11 cellular contexts compared by ENCODE assay signal in the genomic region with DNA sequence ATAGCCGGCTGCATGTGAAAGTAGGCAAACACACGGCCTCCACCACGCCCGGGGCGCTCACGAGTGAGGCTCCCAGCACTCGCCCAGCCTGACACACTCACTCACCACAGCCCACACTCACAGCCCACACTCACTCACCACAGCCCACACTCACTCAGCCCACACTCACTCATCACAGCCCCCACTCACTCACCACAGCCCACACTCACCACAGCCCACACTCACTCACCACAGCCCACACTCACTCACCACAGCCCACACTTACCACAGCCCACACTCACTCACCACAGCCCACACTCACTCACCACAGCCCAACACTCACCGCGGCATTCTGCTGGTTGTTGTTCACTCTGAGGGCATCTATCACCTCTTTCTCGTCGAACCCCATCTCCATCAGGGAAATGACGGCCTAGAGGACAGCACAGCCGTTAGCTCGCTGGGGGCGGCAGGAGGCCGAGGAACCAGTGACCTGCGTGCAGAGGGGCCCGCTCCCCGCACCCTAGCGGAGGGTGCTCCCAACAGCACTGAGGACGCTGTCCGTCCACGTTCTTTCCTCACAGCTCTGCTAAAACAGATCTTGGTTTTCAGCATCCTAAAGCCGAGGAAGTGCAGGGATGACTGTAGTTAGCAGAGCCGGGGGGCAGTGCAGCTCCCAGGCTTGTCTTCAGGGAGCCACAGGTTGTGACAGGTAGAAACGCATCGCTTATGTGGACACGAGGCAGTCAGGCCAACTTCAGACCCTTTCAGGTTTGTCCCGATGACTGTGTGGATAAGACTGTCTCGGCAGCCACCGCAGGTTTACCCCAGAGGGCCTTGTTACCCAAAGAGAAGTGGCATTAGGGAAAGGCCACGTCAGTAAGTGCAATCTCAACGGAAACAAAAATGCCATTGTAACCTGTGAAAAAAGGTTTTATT. TPM values are rescaled to one million over a fixed set of nuclear protein-coding genes. Genes with fewer than 3 reads are reported as not detected.
DNase-seq lines count a peak whose midpoint lies in the region; ATAC-seq and TF ChIP-seq lines count a peak whose summit lies in the region.
"Had no signal": no experiment of that assay in that cellular context is flagged by ENCODE, and none has a peak within 500 bp of the region (broad histone marks: within the 10 kb centered on the region; RNA-seq: fewer than 3 reads in every experiment).

No MANE protein-coding gene starts in this region.

- H2AK5ac ChIP-seq in mesenchymal stem cell (ENCODE audit: low read length, severe bottlenecking): no peak overlapping the region

- H3K4me3 ChIP-seq in osteoblast (ENCODE audit: insufficient read depth, low read length) (no peak overlapping the region), mesenchymal stem cell (ENCODE audit: insufficient read depth in 1 of 2, low read depth in 1 of 2, low read length in 2 of 2) (no peak overlapping the region)
- H3K4me3 ChIP-seq: mucosa of descending colon had no signal

- H3K9me3 Mint-ChIP-seq in activated T-helper 17 cell treated with anti-CD3 and anti-CD28 coated beads, Interleukin-2, amount 50 U/mL, for 72 hours: peaks cover 3% of the 10 kb centered on the region

- 97% methylated on average over 33 of the region's 33 CpGs for WGBS in mesenchymal stem cell

- H3K36me3 Mint-ChIP-seq in activated T-helper 17 cell treated with anti-CD3 and anti-CD28 coated beads, Interleukin-2, amount 50 U/mL, for 72 hours (ENCODE audit: low read depth): peaks cover 97% of the 10 kb centered on the region

- no peaks in the 10 kb centered on the region for H3K27me3 Mint-ChIP-seq in activated T-helper 17 cell treated with anti-CD3 and anti-CD28 coated beads, Interleukin-2, amount 50 U/mL, for 72 hours

- peak; percentile 85 for ATAC-seq in activated T-helper 17 cell treated with anti-CD3 and anti-CD28 coated beads, Interleukin-2, amount 50 U/mL, for 72 hours (replicated peaks)
- ATAC-seq in SK-N-SH treated with all-trans-retinoic acid at 6 μM for 48 hours (no peak), GM21423 (IDR thresholded peaks at IDR 0.05; ENCODE audit: unreplicated experiment) (no peak)
- ATAC-seq: mucosa of descending colon had no signal

- no peak overlapping the region for H2BK120ac ChIP-seq in mesenchymal stem cell (ENCODE audit: low read depth, low read length)

- no peak overlapping the region for H3K18ac ChIP-seq in mesenchymal stem cell (ENCODE audit: low read depth in 1 of 2, low read length in 2 of 2)

- H2BK15ac ChIP-seq in mesenchymal stem cell (ENCODE audit: low read depth, poor library complexity, severe bottlenecking): no peak overlapping the region

- H2AFZ ChIP-seq in osteoblast (ENCODE audit: low read length) (no peak overlapping the region), mesenchymal stem cell (ENCODE audit: low read depth, low read length) (no peak overlapping the region)

- peak overlapping the region; percentile 98 for H3K27ac Mint-ChIP-seq in activated T-helper 17 cell treated with anti-CD3 and anti-CD28 coated beads, Interleukin-2, amount 50 U/mL, for 72 hours

- H3K36me3 ChIP-seq in osteoblast (ENCODE audit: insufficient read depth, low read length) (peaks cover 35% of the 10 kb centered on the region), mesenchymal stem cell (ENCODE audit: control insufficient read depth in 1 of 2, insufficient read depth in 2 of 2, low read depth in 1 of 2, low read length in 2 of 2) (peaks cover 55 to 60% of the 10 kb centered on the region in 2 experiments)

- no peak overlapping the region for H2BK12ac ChIP-seq in mesenchymal stem cell (ENCODE audit: low read length in 2 of 2)

- H3K27me3 ChIP-seq in osteoblast (ENCODE audit: insufficient read depth, low read length) (no peaks in the 10 kb centered on the region), mesenchymal stem cell (ENCODE audit: control insufficient read depth in 1 of 2, insufficient read depth in 1 of 2, low read length in 2 of 2) (no peaks in the 10 kb centered on the region)

- DNase-seq in stimulated activated naive CD4-positive, alpha-beta T cell treated with Interleukin-2 at 50 U/mL for 16 hours (lab: John Stamatoyannopoulos, UW): peak; percentile 63
- DNase-seq in stimulated activated naive CD4-positive, alpha-beta T cell (lab: John Stamatoyannopoulos, UW): no peak
- peak; percentile 53 for DNase-seq in osteoblast (ENCODE audit: insufficient read length, low spot score, missing footprints)
- DNase-seq in mesenchymal stem cell: no peak
- DNase-seq in NCI-H146 (lab: John Stamatoyannopoulos, UW): no peak
- DNase-seq: head of caudate nucleus, mucosa of descending colon, NCI-H82 had no signal

- H3K27ac ChIP-seq in osteoblast (ENCODE audit: low read depth, low read length) (no peak overlapping the region), mesenchymal stem cell (ENCODE audit: low read length, poor library complexity, severe bottlenecking) (no peak overlapping the region)

- no peaks in the 10 kb centered on the region for H3K79me2 ChIP-seq in osteoblast (ENCODE audit: insufficient read depth, low read length)

- H3K4me1 ChIP-seq in osteoblast (ENCODE audit: insufficient read depth, low read length): no peaks in the 10 kb centered on the region
- H3K4me1 ChIP-seq in mesenchymal stem cell (ENCODE audit: control insufficient read depth, insufficient read depth, low read depth, low read length): no peaks in the 10 kb centered on the region

- no peak overlapping the region for H3K14ac ChIP-seq in mesenchymal stem cell (ENCODE audit: low read length in 2 of 2)

- H4K8ac ChIP-seq in mesenchymal stem cell (ENCODE audit: low read length): no peak overlapping the region

- H3K23ac ChIP-seq in mesenchymal stem cell (ENCODE audit: low read length in 2 of 2): no peak overlapping the region

- no peaks in the 10 kb centered on the region for H3K9me3 ChIP-seq in osteoblast (ENCODE audit: low read depth, low read length)
- H3K9me3 ChIP-seq in mesenchymal stem cell (ENCODE audit: control insufficient read depth, low read length): no peaks in the 10 kb centered on the region
- H3K9me3 ChIP-seq: mucosa of descending colon had no signal

- no peak overlapping the region for H4K91ac ChIP-seq in mesenchymal stem cell (ENCODE audit: low read length)

- peak overlapping the region; percentile 66 for H3K4me3 Mint-ChIP-seq in activated T-helper 17 cell treated with anti-CD3 and anti-CD28 coated beads, Interleukin-2, amount 50 U/mL, for 72 hours

- H3K4me2 ChIP-seq in osteoblast (ENCODE audit: insufficient read depth, low read length) (no peak overlapping the region), mesenchymal stem cell (ENCODE audit: low read length, poor library complexity, severe bottlenecking) (no peak overlapping the region)

- peaks cover 7% of the 10 kb centered on the region for H3K4me1 Mint-ChIP-seq in activated T-helper 17 cell treated with anti-CD3 and anti-CD28 coated beads, Interleukin-2, amount 50 U/mL, for 72 hours

- H3K79me1 ChIP-seq in mesenchymal stem cell (replicated peaks; ENCODE audit: low read length, poor library complexity, severe bottlenecking): peaks cover 19% of the 10 kb centered on the region

- H2BK5ac ChIP-seq in mesenchymal stem cell (ENCODE audit: low read depth, low read length, poor library complexity, severe bottlenecking): no peak overlapping the region

- no peak overlapping the region for H3K4ac ChIP-seq in mesenchymal stem cell (ENCODE audit: low read depth in 1 of 2, low read length in 2 of 2)

- H3K9ac ChIP-seq in mesenchymal stem cell (ENCODE audit: low read length): no peak overlapping the region

- no peaks in the 10 kb centered on the region for H4K20me1 ChIP-seq in osteoblast (ENCODE audit: insufficient read depth, low read length)

- TF ChIP-seq CTCF in osteoblast (IDR thresholded peaks at IDR 0.05; ENCODE audit: extremely low read depth, low read depth, low read length): no peak

TF ChIP-seq in SK-N-SH treated with all-trans-retinoic acid at 6 μM for 48 hours, 23 proteins besides CTCF, POLR2A, EP300 and RAD21 (continues in another document):
- TF ChIP-seq, protein P1, sequence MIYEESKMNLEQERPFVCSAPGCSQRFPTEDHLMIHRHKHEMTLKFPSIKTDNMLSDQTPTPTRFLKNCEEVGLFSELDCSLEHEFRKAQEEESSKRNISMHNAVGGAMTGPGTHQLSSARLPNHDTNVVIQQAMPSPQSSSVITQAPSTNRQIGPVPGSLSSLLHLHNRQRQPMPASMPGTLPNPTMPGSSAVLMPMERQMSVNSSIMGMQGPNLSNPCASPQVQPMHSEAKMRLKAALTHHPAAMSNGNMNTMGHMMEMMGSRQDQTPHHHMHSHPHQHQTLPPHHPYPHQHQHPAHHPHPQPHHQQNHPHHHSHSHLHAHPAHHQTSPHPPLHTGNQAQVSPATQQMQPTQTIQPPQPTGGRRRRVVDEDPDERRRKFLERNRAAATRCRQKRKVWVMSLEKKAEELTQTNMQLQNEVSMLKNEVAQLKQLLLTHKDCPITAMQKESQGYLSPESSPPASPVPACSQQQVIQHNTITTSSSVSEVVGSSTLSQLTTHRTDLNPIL (CRISPR knock-in tag; IDR thresholded peaks at IDR 0.05; ENCODE audit: low read depth): no peak
- TF ChIP-seq, protein P2, sequence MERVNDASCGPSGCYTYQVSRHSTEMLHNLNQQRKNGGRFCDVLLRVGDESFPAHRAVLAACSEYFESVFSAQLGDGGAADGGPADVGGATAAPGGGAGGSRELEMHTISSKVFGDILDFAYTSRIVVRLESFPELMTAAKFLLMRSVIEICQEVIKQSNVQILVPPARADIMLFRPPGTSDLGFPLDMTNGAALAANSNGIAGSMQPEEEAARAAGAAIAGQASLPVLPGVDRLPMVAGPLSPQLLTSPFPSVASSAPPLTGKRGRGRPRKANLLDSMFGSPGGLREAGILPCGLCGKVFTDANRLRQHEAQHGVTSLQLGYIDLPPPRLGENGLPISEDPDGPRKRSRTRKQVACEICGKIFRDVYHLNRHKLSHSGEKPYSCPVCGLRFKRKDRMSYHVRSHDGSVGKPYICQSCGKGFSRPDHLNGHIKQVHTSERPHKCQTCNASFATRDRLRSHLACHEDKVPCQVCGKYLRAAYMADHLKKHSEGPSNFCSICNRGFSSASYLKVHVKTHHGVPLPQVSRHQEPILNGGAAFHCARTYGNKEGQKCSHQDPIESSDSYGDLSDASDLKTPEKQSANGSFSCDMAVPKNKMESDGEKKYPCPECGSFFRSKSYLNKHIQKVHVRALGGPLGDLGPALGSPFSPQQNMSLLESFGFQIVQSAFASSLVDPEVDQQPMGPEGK (CRISPR knock-in tag; IDR thresholded peaks at IDR 0.05; ENCODE audit: borderline replicate concordance): no peak
- no peak for TF ChIP-seq ESRRG (CRISPR knock-in tag; IDR thresholded peaks at IDR 0.05)
- TF ChIP-seq RARB (CRISPR knock-in tag; IDR thresholded peaks at IDR 0.05): no peak
- TF ChIP-seq ZNF70 (CRISPR knock-in tag; IDR thresholded peaks at IDR 0.05): no peak
- no peak for TF ChIP-seq CSDC2 (CRISPR knock-in tag; IDR thresholded peaks at IDR 0.05)
- TF ChIP-seq BACH2 (CRISPR knock-in tag; IDR thresholded peaks at IDR 0.05; ENCODE audit: borderline replicate concordance): no peak

RNA-seq across cellular contexts. Expression of a gene that starts 21.6 kb away (rescaled TPM):
- total RNA-seq in activated T-helper 17 cell treated with anti-CD3 and anti-CD28 coated beads, Interleukin-2, amount 50 U/mL, for 72 hours: 10 to 100 TPM; 37.8 to 39.8 TPM
- total RNA-seq in osteoblast: 29.0 and 32.1 TPM in 2 replicates
- 28.9 TPM for polyA plus RNA-seq in mesenchymal stem cell (2013, experiment 1 of 2)
- 28.1 TPM for polyA plus RNA-seq in mesenchymal stem cell (2013, experiment 2 of 2)

RNA-seq across cellular contexts. Expression of a gene that starts 32.3 kb away (rescaled TPM):
- 10 to 100 TPM; 37.8 to 46.2 TPM for total RNA-seq in activated T-helper 17 cell treated with anti-CD3 and anti-CD28 coated beads, Interleukin-2, amount 50 U/mL, for 72 hours
- total RNA-seq in osteoblast: 22.1 and 26.1 TPM in 2 replicates
- polyA plus RNA-seq in mesenchymal stem cell (2013, experiment 1 of 2): 14.3 TPM
- polyA plus RNA-seq in mesenchymal stem cell (2013, experiment 2 of 2): 16.0 TPM

Comparison
In these comparisons a context has a peak if more than half of its experiments do, and no peak if none do; other contexts are left out.
1. DNase-seq: peak in stimulated activated naive CD4-positive, alpha-beta T cell treated with Interleukin-2 at 50 U/mL for 16 hours (single experiment) and osteoblast (single experiment); none in stimulated activated naive CD4-positive, alpha-beta T cell (0 of 6), mesenchymal stem cell (single experiment) and NCI-H146 (single experiment).